ENCODE assay signal across 8 cellular contexts in the genomic region with DNA sequence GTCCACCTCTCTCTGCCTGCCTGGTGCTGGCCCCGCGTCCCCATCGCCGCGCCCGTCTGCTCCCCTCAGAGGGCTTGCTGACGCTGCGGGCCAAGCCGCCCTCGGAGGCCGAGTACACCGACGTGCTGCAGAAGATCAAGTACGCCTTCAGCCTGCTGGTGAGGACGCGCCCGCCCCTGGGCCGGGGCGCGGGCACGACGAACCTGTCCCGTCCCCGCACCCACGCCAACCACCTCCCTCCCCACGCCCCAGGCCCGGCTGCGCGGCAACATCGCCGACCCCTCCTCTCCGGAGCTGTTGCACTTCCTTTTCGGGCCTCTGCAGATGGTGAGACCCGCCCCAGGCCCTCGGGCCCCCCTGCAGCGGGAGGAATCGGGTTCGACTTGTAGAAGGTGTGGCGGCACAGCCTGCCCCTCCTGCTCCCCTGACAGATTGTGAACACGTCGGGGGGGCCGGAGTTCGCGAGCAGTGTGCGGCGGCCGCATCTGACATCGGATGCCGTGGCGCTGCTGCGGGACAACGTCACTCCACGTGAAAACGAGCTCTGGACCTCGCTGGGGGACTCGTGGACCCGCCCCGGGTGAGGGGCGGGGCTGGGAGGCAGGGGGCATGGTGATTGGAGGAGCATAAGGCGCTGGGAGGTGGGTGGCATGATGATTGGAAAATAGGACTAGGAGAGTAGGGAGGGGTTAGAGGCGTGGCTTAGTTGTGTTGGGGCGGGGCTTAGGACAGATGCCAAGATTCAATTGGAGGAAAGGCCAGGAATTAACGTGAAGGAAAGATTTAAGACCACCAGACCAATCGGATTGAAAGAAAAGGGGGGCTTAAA. TPM values are rescaled to one million over a fixed set of nuclear protein-coding genes. Genes with fewer than 3 reads are reported as not detected.
A peak's percentile ranks its signal among the peaks of the same experiment; 100 is the strongest.
DNase-seq lines count a peak whose midpoint lies in the region; ATAC-seq and TF ChIP-seq lines count a peak whose summit lies in the region.

No MANE protein-coding gene starts in this region.

- POLR2A ChIA-PET in activated naive CD8-positive, alpha-beta T cell treated with anti-CD3 and anti-CD28 coated beads, Interleukin-2, amount 10 ng/mL, durations not matched to agents 7 days and 5 days (lab: Charles Lee) = interaction anchor here (0.5 to 1.0 kb wide), 3 partner anchors 19 to 556 kb away, joined by 3 to 4 read pairs (median 3); a partner anchor contains a TSS

- H3K36me3 Mint-ChIP-seq in activated naive CD8-positive, alpha-beta T cell treated with anti-CD3 and anti-CD28 coated beads, Interleukin-2, amount 10 ng/mL, durations not matched to agents 7 days and 5 days = peaks cover 4% of the 10 kb centered on the region

- H3K27ac ChIP-seq in tibial artery = no peak overlapping the region
- H3K27ac ChIP-seq in transverse colon = no peak overlapping the region

- no peaks in the 10 kb centered on the region for H3K9me3 Mint-ChIP-seq in activated naive CD8-positive, alpha-beta T cell treated with anti-CD3 and anti-CD28 coated beads, Interleukin-2, amount 10 ng/mL, durations not matched to agents 7 days and 5 days

- H3K4me3 ChIP-seq in tibial artery (peak overlapping the region; percentile 24 to 53), transverse colon (peak overlapping the region in 2 of 4 donors; percentile 54 to 60)

- H3K4me1 Mint-ChIP-seq in activated naive CD8-positive, alpha-beta T cell treated with anti-CD3 and anti-CD28 coated beads, Interleukin-2, amount 10 ng/mL, durations not matched to agents 7 days and 5 days = peaks cover 12% of the 10 kb centered on the region

- in situ Hi-C loops in transverse colon (cut with MboI; ENCODE audit: low pct_ligation_motif_present in 1 of 4, low pct_unique_long_range_greater_than_20kb in 1 of 4, low sequenced_read_pairs in 3 of 4) = no loop called here

- intact Hi-C loops in tibial artery (cut with DNase I; ENCODE audit: low total_unique reads) = no loop called here
- intact Hi-C loops in transverse colon (cut with DNase I; ENCODE audit: low total_unique reads) = no loop called here

- H3K36me3 ChIP-seq in tibial artery = no peaks in the 10 kb centered on the region
- no peaks in the 10 kb centered on the region for H3K36me3 ChIP-seq in transverse colon

- H3K27me3 Mint-ChIP-seq in activated naive CD8-positive, alpha-beta T cell treated with anti-CD3 and anti-CD28 coated beads, Interleukin-2, amount 10 ng/mL, durations not matched to agents 7 days and 5 days = peaks cover 42% of the 10 kb centered on the region

- H3K27me3 ChIP-seq in tibial artery (peaks cover 21 to 92% of the 10 kb centered on the region in 2 donors), transverse colon (peaks cover 77% of the 10 kb centered on the region)

- no peak for TF ChIP-seq POLR2A in transverse colon (IDR thresholded peaks at IDR 0.05)

- WGBS in transverse colon (ENCODE audit: low coverage in 1 of 2), 2 donors = 31 to 48% methylated on average over 11 to 58 of the region's 64 CpGs

- DNase-seq in ELF-1 (ENCODE audit: low read depth, low spot score) = peak; percentile 97
- peak; percentile 93 for DNase-seq in NCI-H82 treated with DMSO at 0.1 percent for 48 hours (lab: John Stamatoyannopoulos, UW; ENCODE audit: unreplicated experiment)
- peak; percentile 55 for DNase-seq in activated naive CD8-positive, alpha-beta T cell treated with anti-CD3 and anti-CD28 coated beads, Interleukin-2, amount 10 ng/mL, durations not matched to agents 7 days and 5 days
- DNase-seq in iris pigment epithelial cell (ENCODE audit: low read depth) = peak; percentile 70
- no peak for DNase-seq in tibial artery
- DNase-seq in transverse colon = no peak
- no peak for DNase-seq in LoVo (ENCODE audit: low spot score)
- no peak for DNase-seq in DMS153 treated with DMSO at 0.1 percent for 48 hours (lab: John Stamatoyannopoulos, UW; ENCODE audit: unreplicated experiment)

- TF ChIP-seq EP300 in transverse colon (IDR thresholded peaks at IDR 0.05; ENCODE audit: low read depth) = no peak

- no peak for ATAC-seq in activated naive CD8-positive, alpha-beta T cell treated with anti-CD3 and anti-CD28 coated beads, Interleukin-2, amount 10 ng/mL, durations not matched to agents 7 days and 5 days (ENCODE audit: low read depth)

- peaks cover 0 to 40% (median 30%) of the 10 kb centered on the region in 4 donors for H3K4me1 ChIP-seq in tibial artery
- peaks cover 6 to 43% (median 34%) of the 10 kb centered on the region in 4 donors for H3K4me1 ChIP-seq in transverse colon

- TF ChIP-seq CTCF in tibial artery (IDR thresholded peaks at IDR 0.05) = no peak
- TF ChIP-seq CTCF in transverse colon (IDR thresholded peaks at IDR 0.05) = no peak

- peak overlapping the region; percentile 52 for H3K27ac Mint-ChIP-seq in activated naive CD8-positive, alpha-beta T cell treated with anti-CD3 and anti-CD28 coated beads, Interleukin-2, amount 10 ng/mL, durations not matched to agents 7 days and 5 days

- H3K9me3 ChIP-seq in tibial artery (no peaks in the 10 kb centered on the region), transverse colon (no peaks in the 10 kb centered on the region)

- peak overlapping the region; percentile 83 for H3K4me3 Mint-ChIP-seq in activated naive CD8-positive, alpha-beta T cell treated with anti-CD3 and anti-CD28 coated beads, Interleukin-2, amount 10 ng/mL, durations not matched to agents 7 days and 5 days

RNA-seq across cellular contexts. Expression of a gene that starts 6.6 kb away (rescaled TPM):
- total RNA-seq in activated naive CD8-positive, alpha-beta T cell treated with anti-CD3 and anti-CD28 coated beads, Interleukin-2, amount 10 ng/mL, durations not matched to agents 7 days and 5 days = 1 to 10 TPM; 5.1 to 7.6 TPM
- total RNA-seq in transverse colon = 100 to 1,000 TPM in 1 of 4 donors, 10 to 100 TPM in 3; 28.7 to 115 (median 49.1) TPM

RNA-seq across cellular contexts. Expression of a gene that starts 19.3 kb away (rescaled TPM):
- total RNA-seq in activated naive CD8-positive, alpha-beta T cell treated with anti-CD3 and anti-CD28 coated beads, Interleukin-2, amount 10 ng/mL, durations not matched to agents 7 days and 5 days = 10 to 100 TPM; 25.9 to 28.6 TPM
- total RNA-seq in transverse colon = 100 to 1,000 TPM in 1 of 4 donors, 10 to 100 TPM in 3; 28.4 to 125 (median 61.7) TPM

RNA-seq across cellular contexts. Expression of a gene that starts 35.2 kb away (rescaled TPM):
- 100 to 1,000 TPM; 147 to 157 TPM for total RNA-seq in activated naive CD8-positive, alpha-beta T cell treated with anti-CD3 and anti-CD28 coated beads, Interleukin-2, amount 10 ng/mL, durations not matched to agents 7 days and 5 days
- total RNA-seq in transverse colon = 100 to 1,000 TPM; 101 to 350 (median 154) TPM

RNA-seq across cellular contexts. Expression of a gene that starts 44.2 kb away (rescaled TPM):
- under 1 TPM in 1 of 2 experiments, not detected in 1; 0.25 TPM for total RNA-seq in activated naive CD8-positive, alpha-beta T cell treated with anti-CD3 and anti-CD28 coated beads, Interleukin-2, amount 10 ng/mL, durations not matched to agents 7 days and 5 days
- under 1 TPM in 2 of 4 donors, not detected in 2; 0.68 to 1.00 TPM for total RNA-seq in transverse colon

Comparison
In these comparisons a context has a peak if more than half of its experiments do, and no peak if none do; other contexts are left out.
1. DNase-seq: peak in ELF-1 (single experiment), NCI-H82 treated with DMSO at 0.1 percent for 48 hours (single experiment), activated naive CD8-positive, alpha-beta T cell treated with anti-CD3 and anti-CD28 coated beads, Interleukin-2, amount 10 ng/mL, durations not matched to agents 7 days and 5 days (single experiment) and iris pigment epithelial cell (single experiment); none in tibial artery (0 of 2), transverse colon (single experiment), LoVo (single experiment) and DMS153 treated with DMSO at 0.1 percent for 48 hours (single experiment).